10 cellular contexts compared by ENCODE assay signal in the genomic region with DNA sequence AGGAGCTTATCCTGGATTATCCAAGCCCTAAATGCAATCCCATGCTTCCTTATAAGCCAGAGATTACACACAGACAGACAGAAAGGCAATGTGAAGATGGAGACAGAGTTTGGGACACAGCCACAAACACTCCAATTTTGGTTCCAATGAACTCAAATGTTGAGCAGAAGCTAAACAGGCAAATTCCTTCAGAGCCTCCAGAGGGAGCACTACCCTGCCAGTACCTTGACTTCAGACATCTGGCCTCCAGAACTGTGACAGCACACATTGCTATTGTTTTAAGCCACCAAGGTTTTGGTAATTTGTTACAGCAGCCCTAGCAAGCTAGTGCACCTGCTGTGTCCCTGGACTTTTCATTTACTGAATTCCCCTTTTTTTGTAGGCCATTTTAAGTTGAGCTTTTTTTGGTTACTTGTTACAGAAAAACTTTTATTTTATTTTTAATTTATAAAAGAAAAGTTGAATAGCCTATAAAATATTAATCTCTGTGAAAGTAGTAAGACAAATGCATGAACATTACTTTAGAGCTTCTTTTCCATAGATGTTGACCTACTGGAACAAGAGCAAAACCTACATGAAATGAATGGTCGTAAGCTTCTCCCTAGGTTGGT. TPM values are rescaled to one million over a fixed set of nuclear protein-coding genes. Genes with fewer than 3 reads are reported as not detected.
DNase-seq lines count a peak whose midpoint lies in the region; ATAC-seq and TF ChIP-seq lines count a peak whose summit lies in the region.
"Had no signal": no experiment of that assay in that cellular context is flagged by ENCODE, and none has a peak within 500 bp of the region (broad histone marks: within the 10 kb centered on the region; RNA-seq: fewer than 3 reads in every experiment).

No MANE protein-coding gene starts in this region.

- H3K9me3 ChIP-seq in right lobe of liver: no peaks in the 10 kb centered on the region

- no peaks in the 10 kb centered on the region for H3K9me3 Mint-ChIP-seq in central memory CD8-positive, alpha-beta T cell

- no peak for TF ChIP-seq POLR2A in right lobe of liver (IDR thresholded peaks at IDR 0.05)

- H3K36me3 ChIP-seq in right lobe of liver: no peaks in the 10 kb centered on the region

- H3K4me1 ChIP-seq in right lobe of liver: no peaks in the 10 kb centered on the region

- WGBS in right lobe of liver (ENCODE audit: insufficient coverage, low coverage, low lambda C conversion rate, missing lambda C conversion rate): 75% methylated on average over 1 of the region's 1 CpG

- no peak overlapping the region for H3K4me3 Mint-ChIP-seq in central memory CD8-positive, alpha-beta T cell
- H3K4me3 Mint-ChIP-seq: IgD-negative memory B cell, naive B cell had no signal

- H3K27ac ChIP-seq in right lobe of liver: no peak overlapping the region

- peak; percentile 94 for TF ChIP-seq CTCF in AG10803 (conservative IDR thresholded peaks at IDR 0.05; ENCODE audit: low read length)
- peak; percentile 54 to 76 (median 70) for TF ChIP-seq CTCF in right lobe of liver (IDR thresholded peaks at IDR 0.05)

- no peaks in the 10 kb centered on the region for H3K27me3 Mint-ChIP-seq in central memory CD8-positive, alpha-beta T cell

- peak; percentile 87 for ATAC-seq in GM18498 (IDR thresholded peaks at IDR 0.05; ENCODE audit: unreplicated experiment)
- ATAC-seq in HG03280 (IDR thresholded peaks at IDR 0.05; ENCODE audit: unreplicated experiment): peak; percentile 69
- ATAC-seq in central memory CD8-positive, alpha-beta T cell (replicated peaks; ENCODE audit: extremely low read depth, poor library complexity, severe bottlenecking): peak; percentile 46
- ATAC-seq in right lobe of liver: peak; percentile 87 to 94 (median 92)
- no peak for ATAC-seq in HG03108 (IDR thresholded peaks at IDR 0.05; ENCODE audit: unreplicated experiment)

- no peaks in the 10 kb centered on the region for H3K27me3 ChIP-seq in right lobe of liver

- peaks cover 2% of the 10 kb centered on the region for H3K36me3 Mint-ChIP-seq in central memory CD8-positive, alpha-beta T cell (ENCODE audit: insufficient read depth)
- H3K36me3 Mint-ChIP-seq: IgD-negative memory B cell, naive B cell had no signal

- DNase-seq in AG10803 (ENCODE audit: low read depth) (peak; percentile 79), SHP77 (lab: John Stamatoyannopoulos, UW) (peak; percentile 19 to 56), right lobe of liver (peak in 1 of 3 donors; percentile 52), ureter (ENCODE audit: low spot score) (peak; percentile 57)
- no peak for DNase-seq in central memory CD8-positive, alpha-beta T cell (ENCODE audit: low spot score in 2 of 2)
- DNase-seq: naive B cell had no signal

- no peak overlapping the region for H3K27ac Mint-ChIP-seq in central memory CD8-positive, alpha-beta T cell (ENCODE audit: low read depth)
- H3K27ac Mint-ChIP-seq: naive B cell had no signal

- intact Hi-C loops in right lobe of liver (cut with DNase I): no loop called here

- H3K4me3 ChIP-seq in AG10803 (ENCODE audit: low read length): no peak overlapping the region
- H3K4me3 ChIP-seq in right lobe of liver: no peak overlapping the region

- H3K4me1 Mint-ChIP-seq in central memory CD8-positive, alpha-beta T cell: no peaks in the 10 kb centered on the region
- H3K4me1 Mint-ChIP-seq: IgD-negative memory B cell, naive B cell had no signal

RNA-seq across cellular contexts. Expression of a gene that starts 33.4 kb away (rescaled TPM):
- total RNA-seq in right lobe of liver (10 to 100 TPM in 3 of 6 experiments, 1 to 10 TPM in 3; 7.7 to 13.9 (median 9.9) TPM), ureter (25.6 TPM)

Comparison
In these comparisons a context has a peak if more than half of its experiments do, and no peak if none do; other contexts are left out.
1. DNase-seq: peak in AG10803 (single experiment), SHP77 (2 of 2) and ureter (single experiment); none in central memory CD8-positive, alpha-beta T cell (0 of 2).